10 cellular contexts compared by ENCODE assay signal in the genomic region with DNA sequence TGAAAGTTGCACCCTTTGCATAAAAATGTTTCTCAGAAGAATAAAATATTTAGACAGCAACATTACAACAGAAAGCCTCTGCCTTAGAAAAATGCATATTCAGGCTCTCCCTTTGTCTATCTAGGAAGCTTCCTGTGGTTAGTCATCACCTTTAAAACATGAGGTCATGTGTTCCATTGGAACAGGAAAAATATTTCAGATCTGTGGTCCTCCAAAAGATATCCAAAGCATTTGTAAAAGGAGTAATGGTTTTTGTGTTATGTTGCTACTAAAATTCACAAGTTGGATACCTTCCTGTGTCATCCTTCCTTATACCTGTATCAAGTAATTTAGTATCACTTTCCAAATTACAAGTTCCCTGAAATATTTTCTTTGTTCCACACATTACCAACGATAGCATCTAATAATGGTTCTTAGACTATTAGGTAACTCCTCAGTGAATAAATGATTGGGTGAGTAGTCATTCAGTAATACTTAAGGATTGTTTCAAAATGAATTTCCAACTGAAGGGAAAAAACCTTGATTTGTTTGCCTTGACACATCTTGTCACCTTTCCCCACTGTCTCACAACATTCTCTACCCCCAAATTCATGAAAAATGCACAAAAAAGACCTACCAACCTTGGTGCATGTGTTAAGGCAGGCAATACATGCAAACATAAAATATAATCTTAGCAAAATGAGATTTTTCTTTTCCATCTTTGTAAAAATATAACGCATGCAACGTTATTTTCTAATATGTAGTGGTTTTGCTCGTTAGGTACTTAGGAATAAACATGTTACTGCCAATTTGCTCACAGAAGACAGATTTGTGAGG. TPM values are rescaled to one million over a fixed set of nuclear protein-coding genes. Genes with fewer than 3 reads are reported as not detected.
DNase-seq lines count a peak whose midpoint lies in the region; ATAC-seq, FAIRE-seq and TF ChIP-seq lines count a peak whose summit lies in the region.
"Had no signal": no experiment of that assay in that cellular context is flagged by ENCODE, and none has a peak within 500 bp of the region (broad histone marks: within the 10 kb centered on the region; RNA-seq: fewer than 3 reads in every experiment).

No MANE protein-coding gene starts in this region.

- H3K4me2 ChIP-seq in K562 (ENCODE audit: insufficient read depth, low read length) = no peak overlapping the region

- POLR2A ChIA-PET in K562 (lab: Yijun Ruan, JAX) = no interaction called here

- FAIRE-seq in K562 (lab: Jason Lieb, UNC) = no peak

- H3K9me1 ChIP-seq in K562 (ENCODE audit: control insufficient read depth, insufficient read depth, low read length) = no peaks in the 10 kb centered on the region

- intact Hi-C loops in K562 (cut with micrococcal nuclease) (loop anchor here (1.0 kb wide), 4 partner anchors 80 to 147 kb away; no protein-coding TSS in a partner anchor), CD14-positive monocyte (cut with micrococcal nuclease) (loop anchor here (5.0 to 10.0 kb wide), 2 partner anchors 146 to 149 kb away; no protein-coding TSS in a partner anchor)

- no peak for TF ChIP-seq RAD21 in K562 (CRISPR knock-in tag; conservative IDR thresholded peaks at IDR 0.05 in 1 of 2, IDR thresholded peaks at IDR 0.05 in 1 of 2)

- no peaks in the 10 kb centered on the region for H4K20me1 ChIP-seq in K562 (replicated peaks; ENCODE audit: control insufficient read depth, insufficient read depth, low read length)

- WGBS in K562 (ENCODE audit: insufficient coverage, low coverage, missing lambda C conversion rate) = 7% methylated on average over 4 of the region's 4 CpGs

- no peaks in the 10 kb centered on the region for H3K27me3 ChIP-seq in K562 (ENCODE audit: control insufficient read depth in 2 of 2, insufficient read depth in 2 of 2, low read length in 2 of 2)
- H3K27me3 ChIP-seq: testis had no signal

- TF ChIP-seq CTCF in K562 (IDR thresholded peaks at IDR 0.05 in 2 of 3, conservative IDR thresholded peaks at IDR 0.05 in 1 of 3; ENCODE audit: insufficient read depth in 2 of 3, low read depth in 1 of 3, low read length in 3 of 3) (no peak), CD14-positive monocyte (IDR thresholded peaks at IDR 0.05) (no peak)

- H3K27ac Mint-ChIP-seq in CD14-positive monocyte = no peak overlapping the region

- H3K27ac ChIP-seq in K562 (ENCODE audit: extremely low read depth, low read depth, low read length) = no peak overlapping the region

- no peaks in the 10 kb centered on the region for H3K36me3 ChIP-seq in K562 (ENCODE audit: control insufficient read depth, insufficient read depth, low read length)

- peaks cover 7% of the 10 kb centered on the region for H3K4me1 Mint-ChIP-seq in CD14-positive monocyte

- H3K4me1 ChIP-seq in K562 (replicated peaks in 1 of 2; ENCODE audit: control insufficient read depth in 2 of 2, insufficient read depth in 2 of 2, low read length in 2 of 2) = peaks cover 3 to 24% of the 10 kb centered on the region in 2 experiments; a peak in 4 of 5 replicates

- peak; percentile 72 for DNase-seq in A172 (ENCODE audit: low spot score)
- DNase-seq in HS-27A (ENCODE audit: low read depth) = peak; percentile 39
- DNase-seq in K562 (ENCODE audit: extremely low read depth in 1 of 4, low spot score in 3 of 4) = peak in 1 of 4 experiments; percentile 30
- DNase-seq in kidney tubule cell (ENCODE audit: low spot score) = peak; percentile 79
- DNase-seq in CD14-positive monocyte (ENCODE audit: low spot score) = no peak
- DNase-seq in activated T-cell treated with anti-CD3 and anti-CD28 coated beads, Interleukin-2, amount 50 U/mL, for 48 hours = no peak

- peaks cover 0 to 3% (median 1%) of the 10 kb centered on the region in 3 donors for H3K27me3 Mint-ChIP-seq in CD14-positive monocyte (ENCODE audit: low read depth in 3 of 3)

- no peaks in the 10 kb centered on the region for H3K9me3 ChIP-seq in K562 (replicated peaks; ENCODE audit: control insufficient read depth, insufficient read depth, low read depth, low read length)
- H3K9me3 ChIP-seq: testis had no signal

- TF ChIP-seq POLR2A in K562 (conservative IDR thresholded peaks at IDR 0.05) = no peak

- ATAC-seq in K562 = no peak
- ATAC-seq in HG02623 (IDR thresholded peaks at IDR 0.05; ENCODE audit: unreplicated experiment) = no peak
- no peak for ATAC-seq in GM19397 (IDR thresholded peaks at IDR 0.05; ENCODE audit: unreplicated experiment)

- no peak overlapping the region for H3K4me3 Mint-ChIP-seq in CD14-positive monocyte

- TF ChIP-seq EP300 in K562 (IDR thresholded peaks at IDR 0.05; ENCODE audit: low read length) = peak; percentile 30; the same call in 1 of the 2 replicates

- no TSS peak for BruUV-seq in K562 (replicated peaks; lab: Mats Ljungman, UMichigan)

- CTCF ChIA-PET in K562 (lab: Yijun Ruan, JAX; ENCODE audit: low intra/inter-chr PET ratio) = interaction anchor here (1.0 to 2.4 kb wide), 3 partner anchors 81 to 147 kb away, joined by 4 to 11 read pairs (median 9); no protein-coding TSS in a partner anchor

- H3K9ac ChIP-seq in K562 (ENCODE audit: insufficient read depth in 1 of 2, low read depth in 2 of 2, low read length in 2 of 2) = no peak overlapping the region

- no peaks in the 10 kb centered on the region for H3K36me3 Mint-ChIP-seq in CD14-positive monocyte

- no peaks in the 10 kb centered on the region for H3K79me2 ChIP-seq in K562 (ENCODE audit: control insufficient read depth, insufficient read depth, low read length)

- H3K4me3 ChIP-seq in K562 = no peak overlapping the region
- H3K4me3 ChIP-seq: testis had no signal

- in situ Hi-C loops in K562 (cut with MboI) = loop anchor here (10.0 kb wide), 1 partner anchor 149 kb away; no protein-coding TSS in a partner anchor

- H3K9me3 Mint-ChIP-seq in CD14-positive monocyte = peaks cover 0 to 2% (median 0%) of the 10 kb centered on the region in 7 donors

- H2AFZ ChIP-seq in K562 (ENCODE audit: low read depth, low read length) = peak overlapping the region; percentile 43

TF ChIP-seq in K562, 482 proteins besides CTCF, POLR2A, EP300 and RAD21 (continues in another document):
- TF ChIP-seq MTF1 (CRISPR knock-in tag; IDR thresholded peaks at IDR 0.05; ENCODE audit: borderline replicate concordance) (no peak), DIDO1 (tag; IDR thresholded peaks at IDR 0.05; ENCODE audit: low read depth) (no peak), RBM15 (IDR thresholded peaks at IDR 0.05; ENCODE audit: insufficient read depth, low read length) (no peak), ARID2 (IDR thresholded peaks at IDR 0.05) (no peak), PTTG1 (tag; IDR thresholded peaks at IDR 0.05; ENCODE audit: low read depth) (0 out of 2 replicates have a peak, but pooled peaks have one; percentile 26), MAFG (tag; conservative IDR thresholded peaks at IDR 0.05) (peak; percentile 6; the same call in 1 of the 2 replicates), ZBTB8A (IDR thresholded peaks at IDR 0.05; ENCODE audit: partially characterized antibody) (no peak), NR1H2 (CRISPR knock-in tag; IDR thresholded peaks at IDR 0.05) (0 out of 2 replicates have a peak, but pooled peaks have one; percentile 41), COPS2 (conservative IDR thresholded peaks at IDR 0.05) (no peak), JUND (IDR thresholded peaks at IDR 0.05; ENCODE audit: borderline replicate concordance, low read depth, low read length) (peak; percentile 74; the same call in 1 of the 2 replicates), JUND (tag; IDR thresholded peaks at IDR 0.05; ENCODE audit: borderline replicate concordance, low read depth, low read length) (peak; percentile 79; the same call in 2 of the 3 replicates), DACH1 (IDR thresholded peaks at IDR 0.05; ENCODE audit: partially characterized antibody) (no peak)

RNA-seq across cellular contexts. Expression of gene RHOBTB1, which starts 19.7 kb away (rescaled TPM):
- total RNA-seq in A172 (2014; rRNA removed; shearing (Covaris generic)) = 44.4 and 57.2 TPM in 2 replicates
- 11.2 and 15.6 TPM in 2 replicates for total RNA-seq in K562 (2011; cell fraction: chromatin; rRNA removed; ENCODE audit: low replicate concordance)
- total RNA-seq in K562 (2011; cell fraction: nucleolus; rRNA removed) = 5.0 and 5.5 TPM in 2 replicates
- 4.9 and 5.2 TPM in 2 replicates for total RNA-seq in K562 (2011; cell fraction: nucleoplasm; rRNA removed)
- 6.6 and 10.4 TPM in 2 replicates for total RNA-seq in K562 (2014; rRNA removed)
- total RNA-seq in K562 (2014; rRNA removed; fragmentation: Illumina TruSeq; extraction: Trizol) = 10.6 and 11.6 TPM in 2 replicates
- 8.8 and 9.2 TPM in 2 replicates for total RNA-seq in K562 (2015; rRNA removed; fragmentation: Illumina TruSeq; extraction: Trizol)
- total RNA-seq in K562 (2021) = 8.2 and 8.5 TPM in 2 replicates
- polyA plus RNA-seq in K562 (2011; rRNA removed) = 6.8 and 11.7 TPM in 2 replicates
- polyA plus RNA-seq in K562 (2011; cell fraction: cytosol; rRNA removed) = 3.3 and 3.5 TPM in 2 replicates
- 35.6 and 37.0 TPM in 2 replicates for polyA plus RNA-seq in K562 (2011; cell fraction: nucleus; rRNA removed)
- polyA plus RNA-seq in K562 (2012) = 5.4 and 9.0 TPM in 2 replicates
- polyA plus RNA-seq in K562 (2014; fragmentation: Illumina TruSeq; extraction: Trizol) = 7.3 and 9.3 TPM in 2 replicates
- 1 to 10 TPM; 1.7 to 3.8 TPM for polyA plus RNA-seq in K562 (2014; fragmentation: Nextera tagmentation; extraction: Ambion mirVana)
- 9.7 and 11.5 TPM in 2 replicates for polyA plus RNA-seq in K562 (2014; rRNA removed)
- polyA minus RNA-seq in K562 (2011; rRNA and poly(A)+ RNA removed) = 4.7 and 8.1 TPM in 2 replicates
- 3.7 and 6.9 TPM in 2 replicates for polyA minus RNA-seq in K562 (2011; cell fraction: cytosol; rRNA and poly(A)+ RNA removed)
- 9.7 TPM in 2 replicates for polyA minus RNA-seq in K562 (2011; cell fraction: nucleus; rRNA and poly(A)+ RNA removed)
- under 1 TPM; 0.41 to 0.62 TPM for polyA plus RNA-seq in CD14-positive monocyte
- total RNA-seq: T-helper 1 cell treated with Interleukin-12 subunit alpha and Interleukin-12 subunit beta and Interleukin-4 antibody, amounts not matched to agents 30 ng/mL and 1 ng/mL, for 36 hours had no signal

Comparison
In these comparisons a context has a peak if more than half of its experiments do, and no peak if none do; other contexts are left out.
1. DNase-seq: peak in A172 (single experiment), HS-27A (single experiment) and kidney tubule cell (single experiment); none in CD14-positive monocyte (single experiment) and activated T-cell treated with anti-CD3 and anti-CD28 coated beads, Interleukin-2, amount 50 U/mL, for 48 hours (0 of 2).